Comparison of ENCODE assay signal across 10 cellular contexts in genomic region chr1:211589782-211590721, GRCh38. TPM values are rescaled to one million over a fixed set of nuclear protein-coding genes. Genes with fewer than 3 reads are reported as not detected.
DNase-seq lines count a peak whose midpoint lies in the region; ATAC-seq, FAIRE-seq and TF ChIP-seq lines count a peak whose summit lies in the region.
"Had no signal": no experiment of that assay in that cellular context is flagged by ENCODE, and none has a peak within 500 bp of the region (broad histone marks: within the 10 kb centered on the region; RNA-seq: fewer than 3 reads in every experiment).

No MANE protein-coding gene starts in this region.

- peaks cover 4% of the 10 kb centered on the region for H3K4me1 ChIP-seq in prostate gland (replicated peaks)
- H3K4me1 ChIP-seq in Caco-2, result no peaks in the 10 kb centered on the region

- H3K27ac ChIP-seq in prostate gland, result no peak overlapping the region

- TF ChIP-seq CTCF in prostate gland (IDR thresholded peaks at IDR 0.05) (no peak), Caco-2 (IDR thresholded peaks at IDR 0.05; ENCODE audit: insufficient read depth in 1 of 2, low read depth in 1 of 2, low read length in 1 of 2, severe bottlenecking in 1 of 2, unreplicated experiment in 1 of 2) (no peak)

- H3K27ac Mint-ChIP-seq in Caco-2 (ENCODE audit: unreplicated experiment), result no peak overlapping the region

- DNase-seq in EH (ENCODE audit: low read depth) (peak; percentile 61), SKM-1 treated with dmso at 0.1 percent for 144 hours (lab: John Stamatoyannopoulos, UW; ENCODE audit: unreplicated experiment) (peak; percentile 94), Right ventricle myocardium inferior (ENCODE audit: missing footprints) (peak; percentile 89), prostate gland (ENCODE audit: low spot score) (peak; percentile 22), Caco-2 (no peak), GM12891 (ENCODE audit: insufficient read length, low spot score) (no peak)
- DNase-seq: stimulated activated CD4-positive, alpha-beta T cell treated with anti-CD3 and anti-CD28 coated beads, Interleukin-4, amount 100 ng/mL, for 4 hours had no signal

- H3K36me3 ChIP-seq in prostate gland (no peaks in the 10 kb centered on the region), Caco-2 (ENCODE audit: control insufficient read depth, insufficient read depth, low read length) (no peaks in the 10 kb centered on the region)

- H3K27me3 ChIP-seq in prostate gland (replicated peaks; ENCODE audit: insufficient read depth) (no peaks in the 10 kb centered on the region), Caco-2 (replicated peaks; ENCODE audit: control insufficient read depth, insufficient read depth, low read length) (no peaks in the 10 kb centered on the region)

- CTCF ChIA-PET in Caco-2 (lab: Charles Lee), result no interaction called here

- BruUV-seq in Caco-2 (replicated peaks; lab: Mats Ljungman, UMichigan), result no TSS peak

- POLR2A ChIA-PET in Caco-2 (lab: Charles Lee), result no interaction called here

- H3K4me3 Mint-ChIP-seq in Caco-2 (ENCODE audit: unreplicated experiment), result no peak overlapping the region

- WGBS in prostate gland, result 65% methylated on average over 6 of the region's 6 CpGs

- H3K9me3 Mint-ChIP-seq in Caco-2 (ENCODE audit: unreplicated experiment), result no peaks in the 10 kb centered on the region

- no peak for FAIRE-seq in GM12891 (lab: Jason Lieb, UNC)
- FAIRE-seq: islet of Langerhans had no signal

- intact Hi-C loops in Right ventricle myocardium inferior (cut with DNase I) (no loop called here), prostate gland (cut with DNase I) (no loop called here), Caco-2 (cut with micrococcal nuclease; ENCODE audit: unreplicated experiment) (no loop called here)

- H3K4me1 Mint-ChIP-seq in Caco-2 (ENCODE audit: low read depth, unreplicated experiment), result peaks cover 9% of the 10 kb centered on the region

- peak; percentile 92 for ATAC-seq in Right ventricle myocardium inferior
- no peak for ATAC-seq in GM18909 (IDR thresholded peaks at IDR 0.05; ENCODE audit: poor library complexity, unreplicated experiment)
- ATAC-seq in HG03442 (IDR thresholded peaks at IDR 0.05; ENCODE audit: unreplicated experiment), result no peak

- H3K4me3 ChIP-seq in prostate gland, result no peak overlapping the region
- H3K4me3 ChIP-seq in Caco-2 (ENCODE audit: low read depth, low read length), result no peak overlapping the region

- H3K36me3 Mint-ChIP-seq in Caco-2 (ENCODE audit: insufficient read depth, unreplicated experiment), result no peaks in the 10 kb centered on the region

- H3K9me3 ChIP-seq in prostate gland (no peaks in the 10 kb centered on the region), Caco-2 (no peaks in the 10 kb centered on the region)

- no peaks in the 10 kb centered on the region for H3K27me3 Mint-ChIP-seq in Caco-2 (ENCODE audit: insufficient read depth, unreplicated experiment)

- TF ChIP-seq POLR2A in prostate gland (IDR thresholded peaks at IDR 0.05) (no peak), GM12891 (IDR thresholded peaks at IDR 0.05; ENCODE audit: low read depth, low read length) (no peak)

TF ChIP-seq in GM12891, 5 proteins besides CTCF, POLR2A, EP300 and RAD21:
- TF ChIP-seq TAF1 (IDR thresholded peaks at IDR 0.05; ENCODE audit: low read depth, low read length), result no peak
- TF ChIP-seq SPI1 (IDR thresholded peaks at IDR 0.05; ENCODE audit: low read depth, low read length), result no peak
- TF ChIP-seq POLR2AphosphoS5 (IDR thresholded peaks at IDR 0.05; ENCODE audit: low read depth, low read length), result no peak
- TF ChIP-seq POU2F2 (IDR thresholded peaks at IDR 0.05; ENCODE audit: low read depth, low read length), result no peak
- no peak for TF ChIP-seq PAX5 (IDR thresholded peaks at IDR 0.05; ENCODE audit: insufficient read depth, low read length, severe bottlenecking)

RNA-seq across cellular contexts. Expression of gene SLC30A1, which starts 11.1 kb away (rescaled TPM):
- total RNA-seq in Right ventricle myocardium inferior (11.5 TPM), prostate gland (10 to 100 TPM; 12.5 to 22.0 TPM), Caco-2 (2022) (21.6 and 26.6 TPM in 2 replicates)
- polyA plus RNA-seq in GM12891 (2012; ENCODE audit: low read depth, missing spikeins), result 6.1 TPM

Comparison
In these comparisons a context has a peak if more than half of its experiments do, and no peak if none do; other contexts are left out.
1. DNase-seq: peak in EH (single experiment), SKM-1 treated with dmso at 0.1 percent for 144 hours (single experiment), Right ventricle myocardium inferior (single experiment) and prostate gland (single experiment); none in Caco-2 (0 of 2) and GM12891 (single experiment).